Comparison of ENCODE assay signal across 11 cellular contexts in genomic region chr6:112443666-112444065, GRCh38.
A peak's percentile ranks its signal among the peaks of the same experiment; 100 is the strongest.
DNase-seq lines count a peak whose midpoint lies in the region; ATAC-seq and TF ChIP-seq lines count a peak whose summit lies in the region.
"Had no signal": no experiment of that assay in that cellular context is flagged by ENCODE, and none has a peak within 500 bp of the region (broad histone marks: within the 10 kb centered on the region; RNA-seq: fewer than 3 reads in every experiment).

No MANE protein-coding gene starts in this region.

- no peak for DNase-seq in BE2C
- peak; percentile 30 for DNase-seq in NCI-H524 treated with DMSO at 0.1 percent for 48 hours (lab: John Stamatoyannopoulos, UW)
- DNase-seq in fibroblast of peridontal ligament (ENCODE audit: extremely low read depth) = peak; percentile 93
- DNase-seq in omental fat pad (ENCODE audit: low spot score) = peak; percentile 24
- DNase-seq in T-helper 1 cell = no peak
- DNase-seq in COR-L47 (lab: John Stamatoyannopoulos, UW) = no peak
- DNase-seq in globus pallidus (ENCODE audit: low spot score) = no peak
- DNase-seq: activated naive CD8-positive, alpha-beta T cell treated with anti-CD3 and anti-CD28 coated beads, Interleukin-2, amount 10 ng/mL, durations not matched to agents 7 days and 5 days; CD4-positive, CD25-positive, alpha-beta regulatory T cell; SW 1271 had no signal

- no peaks in the 10 kb centered on the region for H3K27me3 ChIP-seq in BE2C

- no peaks in the 10 kb centered on the region for H3K9me3 ChIP-seq in BE2C

- TF ChIP-seq CTCF in BE2C (IDR thresholded peaks at IDR 0.05; ENCODE audit: low read depth, low read length) (0 out of 2 replicates have a peak, but pooled peaks have one; percentile 8), omental fat pad (IDR thresholded peaks at IDR 0.05) (no peak)

- H3K4me1 ChIP-seq in BE2C = peaks cover 6% of the 10 kb centered on the region

- no peaks in the 10 kb centered on the region for H3K36me3 ChIP-seq in BE2C

- H3K4me3 ChIP-seq in BE2C (ENCODE audit: low read depth, low read length) = no peak overlapping the region

- ATAC-seq in omental fat pad (ENCODE audit: low FRiP score) = peak; percentile 64
- ATAC-seq in GM18870 (IDR thresholded peaks at IDR 0.05; ENCODE audit: unreplicated experiment) = no peak

Comparison
In these comparisons a context has a peak if more than half of its experiments do, and no peak if none do; other contexts are left out.
1. DNase-seq: peak in NCI-H524 treated with DMSO at 0.1 percent for 48 hours (single experiment), fibroblast of peridontal ligament (single experiment) and omental fat pad (single experiment); none in BE2C (single experiment), T-helper 1 cell (0 of 5), COR-L47 (single experiment) and globus pallidus (single experiment).